In the genomic region with DNA sequence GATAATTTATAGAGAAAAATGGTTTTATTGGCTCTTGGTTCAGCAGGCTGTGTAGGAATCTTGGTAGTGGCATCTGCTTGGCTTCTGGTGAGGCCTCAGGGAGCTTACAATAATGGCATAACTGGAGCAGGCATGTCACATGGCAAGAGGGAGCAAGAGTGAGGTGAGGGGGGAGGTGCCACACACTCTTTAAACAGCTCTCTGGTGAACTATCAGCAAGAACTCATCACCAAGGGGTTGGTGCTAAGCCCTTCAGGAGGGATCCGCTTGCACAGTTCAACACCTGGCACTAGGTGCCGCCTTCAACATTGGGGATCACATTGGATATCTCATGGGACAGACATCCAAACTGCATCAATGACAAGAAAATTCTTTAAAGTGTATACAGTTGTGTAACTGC, we compare ENCODE assay signal across 17 cellular contexts. TPM values are rescaled to one million over a fixed set of nuclear protein-coding genes. Genes with fewer than 3 reads are reported as not detected.
A peak's percentile ranks its signal among the peaks of the same experiment; 100 is the strongest.
DNase-seq lines count a peak whose midpoint lies in the region; ATAC-seq, FAIRE-seq and TF ChIP-seq lines count a peak whose summit lies in the region.
"Had no signal": no experiment of that assay in that cellular context is flagged by ENCODE, and none has a peak within 500 bp of the region (broad histone marks: within the 10 kb centered on the region; RNA-seq: fewer than 3 reads in every experiment).

No MANE protein-coding gene starts in this region.

- H3K27ac ChIP-seq in SK-N-SH (ENCODE audit: low read depth in 2 of 2, low read length in 1 of 2) = no peak overlapping the region
- no peak overlapping the region for H3K27ac ChIP-seq in GM12878 (ENCODE audit: control insufficient read depth, insufficient read depth)
- no peak overlapping the region for H3K27ac ChIP-seq in stomach
- H3K27ac ChIP-seq: uterus had no signal

- ATAC-seq in SK-N-SH treated with all-trans-retinoic acid at 6 μM for 48 hours = no peak
- ATAC-seq in GM12878 = peak; percentile 16
- ATAC-seq in natural killer cell treated with Interleukin-12 subunit alpha and Interleukin-12 subunit beta and Interleukin-15 and Interleukin-18, amount 100 ng/mL, for 72 hours = no peak
- no peak for ATAC-seq in left ventricle myocardium superior
- no peak for ATAC-seq in left cardiac atrium

- H3F3A ChIP-seq in SK-N-SH (replicated peaks; ENCODE audit: insufficient read depth) = no peaks in the 10 kb centered on the region

- CTCF ChIA-PET in SK-N-SH (lab: Yijun Ruan, JAX) (interaction anchor here (0.7 to 1.0 kb wide), 2 partner anchors 36 to 46 kb away, joined by 3 read pairs; no protein-coding TSS in a partner anchor), GM12878 (lab: Yijun Ruan, JAX) (no interaction called here)

- peak overlapping the region; percentile 60 for H3K4me3 Mint-ChIP-seq in natural killer cell treated with Interleukin-12 subunit alpha and Interleukin-12 subunit beta and Interleukin-15 and Interleukin-18, amount 100 ng/mL, for 72 hours
- H3K4me3 Mint-ChIP-seq: HFFc6 had no signal

- H3K4me2 ChIP-seq in SK-N-SH = no peak overlapping the region
- peak overlapping the region; percentile 44; the same call in 1 of the 2 replicates for H3K4me2 ChIP-seq in GM12878 (ENCODE audit: control insufficient read depth, insufficient read depth)

- H3K9me3 ChIP-seq in SK-N-SH = no peaks in the 10 kb centered on the region
- H3K9me3 ChIP-seq in GM12878 (replicated peaks; ENCODE audit: control insufficient read depth, insufficient read depth, low read length) = no peaks in the 10 kb centered on the region; the same call in none of the 3 replicates
- no peaks in the 10 kb centered on the region for H3K9me3 ChIP-seq in stomach
- H3K9me3 ChIP-seq: uterus had no signal

- H3K4me1 Mint-ChIP-seq in natural killer cell treated with Interleukin-12 subunit alpha and Interleukin-12 subunit beta and Interleukin-15 and Interleukin-18, amount 100 ng/mL, for 72 hours (ENCODE audit: low read depth in 2 of 2) = peaks cover 57 to 69% of the 10 kb centered on the region in 2 donors

- intact Hi-C loops in GM12878 (cut with micrococcal nuclease; ENCODE audit: unreplicated experiment) = no loop called here
- intact Hi-C loops in left ventricle myocardium superior (cut with micrococcal nuclease) = no loop called here
- intact Hi-C loops in stomach (cut with DNase I; ENCODE audit: low total_unique reads) = no loop called here
- intact Hi-C loops in left cardiac atrium (cut with DNase I) = no loop called here

- no peak overlapping the region for H2AFZ ChIP-seq in SK-N-SH (ENCODE audit: low read depth)
- H2AFZ ChIP-seq in GM12878 (ENCODE audit: control insufficient read depth, low read depth, low read length) = no peak overlapping the region

- H3K4me1 ChIP-seq in SK-N-SH (ENCODE audit: control insufficient read depth in 1 of 2, insufficient read depth in 2 of 2, low read depth in 1 of 2, low read length in 1 of 2) (peaks cover 0 to under 1% of the 10 kb centered on the region in 2 experiments; a peak in 2 of 4 replicates), GM12878 (ENCODE audit: control insufficient read depth, insufficient read depth, low read length) (peaks cover 32% of the 10 kb centered on the region), stomach (peaks cover 41 to 100% (median 84%) of the 10 kb centered on the region in 4 donors)

- H3K36me3 Mint-ChIP-seq in natural killer cell treated with Interleukin-12 subunit alpha and Interleukin-12 subunit beta and Interleukin-15 and Interleukin-18, amount 100 ng/mL, for 72 hours = peaks cover 13% of the 10 kb centered on the region

- peaks cover 0 to 13% of the 10 kb centered on the region in 2 experiments for H3K36me3 ChIP-seq in SK-N-SH (replicated peaks in 1 of 2; ENCODE audit: control insufficient read depth in 1 of 2, insufficient read depth in 2 of 2, low read length in 1 of 2)
- H3K36me3 ChIP-seq in GM12878 (ENCODE audit: control insufficient read depth in 2 of 2, insufficient read depth in 2 of 2, low read length in 1 of 2) = peaks cover 3 to 12% of the 10 kb centered on the region in 2 experiments
- H3K36me3 ChIP-seq in stomach = peaks cover 7 to 14% (median 9%) of the 10 kb centered on the region in 4 donors
- H3K36me3 ChIP-seq: uterus had no signal

- peaks cover 100% of the 10 kb centered on the region for H4K20me1 ChIP-seq in SK-N-SH (ENCODE audit: insufficient read depth)
- H4K20me1 ChIP-seq in GM12878 (ENCODE audit: control insufficient read depth, insufficient read depth) = peaks cover 13% of the 10 kb centered on the region

- in situ Hi-C loops in GM12878 (cut with MboI) = loop anchor here (25.0 kb wide), 1 partner anchor 1872 kb away; a partner anchor contains a TSS

- POLR2A ChIA-PET in SK-N-SH (lab: Yijun Ruan, JAX) = no interaction called here
- POLR2A ChIA-PET in GM12878 (lab: Charles Lee) = interaction anchor here (0.6 to 1.6 kb wide), 2 partner anchors 11 to 16 kb away, joined by 4 to 7 read pairs; a partner anchor contains a TSS

- WGBS in SK-N-SH (ENCODE audit: low lambda C conversion rate) = 100% methylated on average over 2 of the region's 2 CpGs
- WGBS in GM12878 (ENCODE audit: insufficient coverage, insufficient replicate concordance, low lambda C conversion rate, missing lambda C conversion rate) = 100% methylated on average over 2 of the region's 2 CpGs
- WGBS in stomach, 5 donors = 87 to 99% (median 91%) methylated on average over 2 of the region's 2 CpGs

- no peaks in the 10 kb centered on the region for H3K27me3 ChIP-seq in SK-N-SH (ENCODE audit: insufficient read depth)
- H3K27me3 ChIP-seq in GM12878 (replicated peaks in 1 of 2; ENCODE audit: control insufficient read depth in 2 of 2, insufficient read depth in 2 of 2, low read length in 1 of 2) = no peaks in the 10 kb centered on the region
- no peaks in the 10 kb centered on the region for H3K27me3 ChIP-seq in stomach
- H3K27me3 ChIP-seq: uterus had no signal

- SMC1A ChIA-PET in GM12878 (lab: Charles Lee; ENCODE audit: uncharacterized antibody, unreplicated experiment) = interaction anchor here (1.2 to 1.7 kb wide), 3 partner anchors 27 to 46 kb away, joined by 3 to 6 read pairs (median 4); no protein-coding TSS in a partner anchor

- H3K4me3 ChIP-seq in SK-N-SH (ENCODE audit: low read depth in 2 of 2, low read length in 1 of 2) = no peak overlapping the region
- H3K4me3 ChIP-seq in NB4 (ENCODE audit: low read depth, low read length) = no peak overlapping the region
- H3K4me3 ChIP-seq in GM12878 = peak overlapping the region; percentile 25; the same call in 1 of the 2 replicates
- H3K4me3 ChIP-seq in stomach = no peak overlapping the region
- H3K4me3 ChIP-seq: uterus had no signal

- TF ChIP-seq EP300 in SK-N-SH (IDR thresholded peaks at IDR 0.05; ENCODE audit: borderline replicate concordance in 1 of 2, low read depth in 1 of 2, low read length in 1 of 2) (no peak), GM12878 (IDR thresholded peaks at IDR 0.05; ENCODE audit: borderline replicate concordance in 1 of 2, control insufficient read depth in 1 of 2, low read depth in 2 of 2, low read length in 2 of 2) (no peak), stomach (IDR thresholded peaks at IDR 0.05) (no peak)

- DNase-seq in SK-N-SH = no peak
- peak; percentile 40 for DNase-seq in NB4 (ENCODE audit: low read depth)
- DNase-seq in GM12878 (ENCODE audit: low read depth, low spot score) = no peak
- DNase-seq in natural killer cell treated with Interleukin-12 subunit alpha and Interleukin-12 subunit beta and Interleukin-15 and Interleukin-18, amount 100 ng/mL, for 72 hours (ENCODE audit: low spot score) = no peak
- no peak for DNase-seq in left ventricle myocardium superior
- DNase-seq in stomach = no peak
- no peak for DNase-seq in left cardiac atrium
- DNase-seq: activated effector memory CD4-positive, alpha-beta T cell treated with anti-CD3 and anti-CD28 coated beads, Interleukin-2, amount 50 U/mL, for 16 hours; HFFc6; NCI-H1417; NCI-H446 treated with DMSO at 0.1 percent for 48 hours; posterior cingulate gyrus; stimulated activated CD4-positive, alpha-beta T cell treated with anti-CD3 and anti-CD28 coated beads, Interleukin-15, amount 100 ng/mL, for 24 hours; stimulated activated CD8-positive, alpha-beta memory T cell treated with anti-CD3 and anti-CD28 coated beads, Interleukin-4, amount 100 ng/mL, for 48 hours; uterus had no signal

- TF ChIP-seq CTCF in SK-N-SH (IDR thresholded peaks at IDR 0.05) (no peak), NB4 (IDR thresholded peaks at IDR 0.05; ENCODE audit: low read depth, low read length) (no peak), GM12878 (IDR thresholded peaks at IDR 0.05 in 2 of 3, conservative IDR thresholded peaks at IDR 0.05 in 1 of 3; ENCODE audit: control insufficient read depth in 2 of 3, extremely low read depth in 1 of 3, insufficient read depth in 1 of 3, low read depth in 3 of 3, low read length in 3 of 3) (no peak), stomach (IDR thresholded peaks at IDR 0.05) (no peak)

- BruUV-seq in GM12878 (replicated peaks; lab: Mats Ljungman, UMichigan) = no TSS peak

- TF ChIP-seq POLR2A in NB4 (IDR thresholded peaks at IDR 0.05; ENCODE audit: extremely low read depth, insufficient read length) (no peak), GM12878 (IDR thresholded peaks at IDR 0.05; ENCODE audit: low read depth, low read length) (no peak), stomach (IDR thresholded peaks at IDR 0.05) (no peak)

- H3K9me3 Mint-ChIP-seq in natural killer cell treated with Interleukin-12 subunit alpha and Interleukin-12 subunit beta and Interleukin-15 and Interleukin-18, amount 100 ng/mL, for 72 hours = no peaks in the 10 kb centered on the region
- H3K9me3 Mint-ChIP-seq: HFFc6 had no signal

- no peaks in the 10 kb centered on the region for H3K9me2 ChIP-seq in SK-N-SH

- H3K79me2 ChIP-seq in SK-N-SH (ENCODE audit: insufficient read depth) (peaks cover 100% of the 10 kb centered on the region), GM12878 (ENCODE audit: control insufficient read depth, insufficient read depth, low read length) (peaks cover 98% of the 10 kb centered on the region)

- no peaks in the 10 kb centered on the region for H3K27me3 Mint-ChIP-seq in natural killer cell treated with Interleukin-12 subunit alpha and Interleukin-12 subunit beta and Interleukin-15 and Interleukin-18, amount 100 ng/mL, for 72 hours

- TF ChIP-seq RAD21 in SK-N-SH (IDR thresholded peaks at IDR 0.05; ENCODE audit: low read length) (peak; percentile 17; the same call in 1 of the 2 replicates), GM12878 (IDR thresholded peaks at IDR 0.05; ENCODE audit: insufficient read depth, low read depth, low read length) (no peak)

- FAIRE-seq in GM12878 (lab: Jason Lieb, UNC) = peak; percentile 31
- FAIRE-seq: HTR-8/SVneo had no signal

- H3K27ac Mint-ChIP-seq in natural killer cell treated with Interleukin-12 subunit alpha and Interleukin-12 subunit beta and Interleukin-15 and Interleukin-18, amount 100 ng/mL, for 72 hours = peak overlapping the region in 1 of 2 donors; percentile 24
- H3K27ac Mint-ChIP-seq: HFFc6 had no signal

- H3K9ac ChIP-seq in SK-N-SH = no peak overlapping the region
- no peak overlapping the region for H3K9ac ChIP-seq in GM12878 (ENCODE audit: control insufficient read depth, insufficient read depth, low read length)

- RAD21 ChIA-PET in GM12878 (lab: Charles Lee; ENCODE audit: unreplicated experiment) = interaction anchor here (1.2 kb wide), 1 partner anchor 23 kb away, joined by 3 read pairs; no protein-coding TSS in a partner anchor

RNA-seq across cellular contexts. Expression of a gene that starts 10.5 kb away (rescaled TPM):
- polyA plus RNA-seq in SK-N-SH (2012; rRNA removed) (11.4 and 14.2 TPM in 2 replicates), GM12878 (2011; rRNA removed) (96.2 and 163 TPM in 2 replicates), GM12878 (2014; fragmentation: Illumina TruSeq; extraction: Trizol) (64.6 and 82.2 TPM in 2 replicates), GM12878 (2014; fragmentation: Nextera tagmentation; extraction: Ambion mirVana) (10 to 100 TPM; 27.0 to 32.5 TPM), GM12878 (2014; rRNA removed) (35.2 and 41.9 TPM in 2 replicates), GM12878 (2016; fragmentation: Nextera tagmentation; extraction: Ambion mirVana) (10 to 100 TPM; 58.4 to 65.8 TPM), stomach (10 to 100 TPM; 29.8 to 48.9 (median 44.0) TPM)
- 17.5 and 23.1 TPM in 2 replicates for polyA plus RNA-seq in SK-N-SH (2012; cell fraction: cytosol; rRNA removed)
- 10.6 and 23.1 TPM in 2 replicates for polyA plus RNA-seq in SK-N-SH (2012; cell fraction: nucleus; rRNA removed)
- 245 and 259 TPM in 2 replicates for total RNA-seq in GM12878 (2013; cell fraction: nucleolus; rRNA removed)
- total RNA-seq in GM12878 (2014; rRNA removed) (47.0 and 61.9 TPM in 2 replicates), GM12878 (2014; rRNA removed; fragmentation: Illumina TruSeq; extraction: Trizol) (79.3 and 80.8 TPM in 2 replicates), GM12878 (2021) (52.3 and 52.7 TPM in 2 replicates), left ventricle myocardium superior (60.2 TPM), stomach (100 to 1,000 TPM in 1 of 5 donors, 10 to 100 TPM in 4; 35.0 to 155 (median 75.4) TPM), left cardiac atrium (10 to 100 TPM; 50.5 to 58.4 TPM)
- 26.9 TPM for polyA plus RNA-seq in GM12878 (2011; ENCODE audit: low read depth)
- polyA plus RNA-seq in GM12878 (2011; cell fraction: cytosol; rRNA removed) = 21.1 and 24.1 TPM in 2 replicates
- polyA plus RNA-seq in GM12878 (2011; cell fraction: nucleus; rRNA removed) = 47.4 and 47.9 TPM in 2 replicates
- 44.8 and 50.5 TPM in 2 replicates for polyA plus RNA-seq in GM12878 (2012)
- polyA minus RNA-seq in GM12878 (2011; rRNA and poly(A)+ RNA removed) = 36.5 and 47.3 TPM in 2 replicates
- 23.4 and 33.1 TPM in 2 replicates for polyA minus RNA-seq in GM12878 (2011; cell fraction: cytosol; rRNA and poly(A)+ RNA removed)
- 27.8 and 40.3 TPM in 2 replicates for polyA minus RNA-seq in GM12878 (2011; cell fraction: nucleus; rRNA and poly(A)+ RNA removed)
- total RNA-seq in natural killer cell treated with Interleukin-12 subunit alpha and Interleukin-12 subunit beta and Interleukin-15 and Interleukin-18, amount 100 ng/mL, for 72 hours = 10 to 100 TPM; 88.3 to 91.1 TPM
